In the genomic region with DNA sequence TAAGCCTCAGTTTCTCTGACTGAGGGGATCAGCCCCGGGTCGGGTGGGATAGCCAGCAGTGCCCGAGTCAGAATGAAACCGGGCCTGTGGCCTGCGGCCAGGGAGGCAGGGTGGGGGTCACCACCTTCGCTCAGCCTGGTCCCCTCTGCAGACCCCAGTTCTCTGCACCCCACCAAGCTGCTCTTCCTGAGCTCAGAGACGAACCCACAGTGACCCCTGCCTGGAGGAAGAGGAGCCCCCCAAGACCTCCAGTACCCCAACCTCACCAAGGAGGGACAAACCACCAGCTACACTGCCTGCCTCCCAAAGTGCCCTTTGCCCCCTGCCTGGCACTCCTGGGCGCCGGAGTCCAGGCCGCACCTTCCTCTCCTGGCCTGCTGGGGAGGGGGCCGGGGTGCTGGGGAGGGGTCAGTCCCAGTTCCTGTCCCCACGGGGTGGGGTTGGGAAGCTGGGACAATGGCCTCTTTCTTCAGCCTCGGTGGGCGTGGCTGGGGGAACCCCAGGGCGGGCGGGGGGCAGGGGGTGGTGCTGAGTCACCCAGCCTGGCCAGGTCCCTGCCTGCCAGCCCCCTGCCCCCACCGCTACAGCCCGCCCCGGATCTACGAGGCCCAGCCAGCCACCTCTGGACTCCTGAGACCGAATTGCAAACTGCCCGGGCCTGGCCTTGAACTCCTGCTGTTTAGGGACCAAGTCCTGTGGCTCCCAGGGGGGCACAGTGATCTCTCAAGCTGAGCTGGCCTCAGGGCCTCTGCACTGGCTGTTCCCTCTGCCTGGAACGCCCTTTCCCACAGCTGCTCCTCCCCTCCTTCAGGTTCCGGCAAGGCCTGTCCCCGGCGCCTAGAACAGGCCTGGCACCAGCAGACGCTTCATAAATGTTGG, we compare ENCODE assay signal across 8 cellular contexts. TPM values are rescaled to one million over a fixed set of nuclear protein-coding genes. Genes with fewer than 3 reads are reported as not detected.
DNase-seq lines count a peak whose midpoint lies in the region; ATAC-seq, FAIRE-seq and TF ChIP-seq lines count a peak whose summit lies in the region.

No MANE protein-coding gene starts in this region.

- H3T11ph ChIP-seq in H9 (ENCODE audit: low read length), result no peak overlapping the region

- no peak overlapping the region for H4K5ac ChIP-seq in H9 (ENCODE audit: insufficient read length, low read depth, low read length)

- no peak overlapping the region for H2BK20ac ChIP-seq in H9 (ENCODE audit: low read depth, low read length, poor library complexity, severe bottlenecking)

- H2AK5ac ChIP-seq in H9 (ENCODE audit: insufficient read length, low read length), result no peak overlapping the region

- H3K9me3 Mint-ChIP-seq in H9, result no peaks in the 10 kb centered on the region
- H3K9me3 Mint-ChIP-seq in activated CD8-positive, alpha-beta T cell treated with anti-CD3 and anti-CD28 coated beads for 36 hours, result no peaks in the 10 kb centered on the region

- DNase-seq in H9, result no peak
- no peak for DNase-seq in activated CD8-positive, alpha-beta T cell treated with anti-CD3 and anti-CD28 coated beads for 36 hours
- DNase-seq in right cardiac atrium, result peak; percentile 82 to 87 (median 83)
- DNase-seq in small intestine, result peak; percentile 98
- DNase-seq in T-helper 1 cell, result no peak
- no peak for DNase-seq in GM19240 (ENCODE audit: insufficient read length, low spot score)
- DNase-seq in NCI-H2227 (lab: John Stamatoyannopoulos, UW; ENCODE audit: unreplicated experiment), result no peak

- no peak overlapping the region for H2AFZ ChIP-seq in H9 (ENCODE audit: low read length)

- H3K4me1 ChIP-seq in H9 (ENCODE audit: insufficient read depth, low read length) (no peaks in the 10 kb centered on the region; the same call in 1 of the 2 replicates), right cardiac atrium (ENCODE audit: control insufficient read depth, insufficient read depth, low read length) (peaks cover 8% of the 10 kb centered on the region), small intestine (ENCODE audit: control insufficient read depth in 2 of 2, insufficient read depth in 1 of 2, low read depth in 1 of 2, low read length in 1 of 2) (peaks cover 0 to 2% of the 10 kb centered on the region in 2 donors)

- peaks cover 28 to 54% (median 54%) of the 10 kb centered on the region in 3 experiments for H3K36me3 Mint-ChIP-seq in H9 (ENCODE audit: insufficient read depth in 1 of 3, low read depth in 3 of 3)
- peaks cover 50% of the 10 kb centered on the region for H3K36me3 Mint-ChIP-seq in activated CD8-positive, alpha-beta T cell treated with anti-CD3 and anti-CD28 coated beads for 36 hours (ENCODE audit: low read depth)

- peaks cover 3 to 9% of the 10 kb centered on the region in 2 experiments for H3K4me1 Mint-ChIP-seq in H9
- H3K4me1 Mint-ChIP-seq in activated CD8-positive, alpha-beta T cell treated with anti-CD3 and anti-CD28 coated beads for 36 hours (ENCODE audit: low read depth), result peaks cover 41% of the 10 kb centered on the region

- no peak overlapping the region for H3K56ac ChIP-seq in H9 (ENCODE audit: insufficient read length, low read depth, low read length)

- no peak overlapping the region for H2BK12ac ChIP-seq in H9 (ENCODE audit: insufficient read length, low read depth, low read length)

- H3K27ac ChIP-seq in H9 (ENCODE audit: insufficient read length, low read depth, low read length) (no peak overlapping the region), right cardiac atrium (ENCODE audit: low read length) (peak overlapping the region; percentile 49), small intestine (ENCODE audit: low read depth in 1 of 2, low read length in 1 of 2) (peak overlapping the region; percentile 98 to 99)

- H3K23me2 ChIP-seq in H9 (ENCODE audit: insufficient read length, low read depth, low read length, poor library complexity, severe bottlenecking), result no peaks in the 10 kb centered on the region

- no peaks in the 10 kb centered on the region for H3K27me3 ChIP-seq in H9 (ENCODE audit: insufficient read depth, low read length)
- H3K27me3 ChIP-seq in right cardiac atrium (ENCODE audit: control insufficient read depth, insufficient read depth), result no peaks in the 10 kb centered on the region
- no peaks in the 10 kb centered on the region for H3K27me3 ChIP-seq in small intestine (ENCODE audit: control insufficient read depth in 2 of 2, insufficient read depth in 2 of 2, low read length in 2 of 2)

- no peak overlapping the region for H3K4me2 ChIP-seq in H9 (ENCODE audit: insufficient read depth, insufficient read length, low read length)

- no peak for FAIRE-seq in small intestine (lab: Jason Lieb, UNC)

- H3K18ac ChIP-seq in H9 (ENCODE audit: insufficient read length, low read depth, low read length), result no peak overlapping the region

- H3K27me3 Mint-ChIP-seq in H9 (ENCODE audit: low read depth), result no peaks in the 10 kb centered on the region
- no peaks in the 10 kb centered on the region for H3K27me3 Mint-ChIP-seq in activated CD8-positive, alpha-beta T cell treated with anti-CD3 and anti-CD28 coated beads for 36 hours

- TF ChIP-seq CTCF in H9 (conservative IDR thresholded peaks at IDR 0.05), result no peak
- no peak for TF ChIP-seq CTCF in activated CD8-positive, alpha-beta T cell treated with anti-CD3 and anti-CD28 coated beads for 36 hours (IDR thresholded peaks at IDR 0.05)

- peaks cover 4% of the 10 kb centered on the region for H3K79me1 ChIP-seq in H9 (ENCODE audit: insufficient read depth, low read depth, low read length, poor library complexity, severe bottlenecking)

- H2BK15ac ChIP-seq in H9 (ENCODE audit: low read depth, low read length), result no peak overlapping the region

- H4K91ac ChIP-seq in H9 (ENCODE audit: insufficient read length, low read depth, low read length), result no peak overlapping the region

- peak overlapping the region; percentile 27 to 90 (median 73); a peak in 5 of 7 replicates for H3K27ac Mint-ChIP-seq in H9
- peak overlapping the region; percentile 84 for H3K27ac Mint-ChIP-seq in activated CD8-positive, alpha-beta T cell treated with anti-CD3 and anti-CD28 coated beads for 36 hours

- H3K9ac ChIP-seq in H9 (ENCODE audit: extremely low read depth, insufficient read length, low read length), result no peak overlapping the region

- intact Hi-C loops in activated CD8-positive, alpha-beta T cell treated with anti-CD3 and anti-CD28 coated beads for 36 hours (cut with micrococcal nuclease), result no loop called here
- intact Hi-C loops in right cardiac atrium (cut with DNase I), result no loop called here

- H3K23ac ChIP-seq in H9 (ENCODE audit: insufficient read length, low read depth, low read length), result no peak overlapping the region

- no CpG with 5 or more reads among the region's 27 CpGs for WGBS in H9 (ENCODE audit: extremely low coverage, insufficient read length, low lambda C conversion rate)
- 49% methylated on average over 27 of the region's 27 CpGs for WGBS in right cardiac atrium
- 13 to 47% (median 31%) methylated on average over 23 to 27 of the region's 27 CpGs for WGBS in small intestine, 3 donors

- H3K4me3 ChIP-seq in right cardiac atrium (ENCODE audit: low read length) (no peak overlapping the region), small intestine (ENCODE audit: low read depth in 1 of 2, low read length in 2 of 2) (peak overlapping the region in 1 of 2 donors; percentile 35)

- no peak overlapping the region for H3K14ac ChIP-seq in H9 (ENCODE audit: insufficient read depth, low read length)

- no peak overlapping the region for H2BK5ac ChIP-seq in H9 (ENCODE audit: insufficient read length, low read length)

- no peak overlapping the region; a peak in 1 of 5 replicates for H3K4me3 Mint-ChIP-seq in H9
- no peak overlapping the region for H3K4me3 Mint-ChIP-seq in activated CD8-positive, alpha-beta T cell treated with anti-CD3 and anti-CD28 coated beads for 36 hours

- H3K79me2 ChIP-seq in H9 (ENCODE audit: insufficient read depth, low read length), result peaks cover 16% of the 10 kb centered on the region; the same call in 1 of the 2 replicates

- H3K9me3 ChIP-seq in H9 (ENCODE audit: control insufficient read depth, low read depth, low read length) (no peaks in the 10 kb centered on the region), right cardiac atrium (ENCODE audit: control insufficient read depth, low read length) (no peaks in the 10 kb centered on the region), small intestine (ENCODE audit: control insufficient read depth, low read depth) (no peaks in the 10 kb centered on the region)

- peaks cover 15 to 23% of the 10 kb centered on the region in 2 donors for H3K36me3 ChIP-seq in small intestine (ENCODE audit: control insufficient read depth in 2 of 2, insufficient read depth in 2 of 2, low read length in 2 of 2)

- CTCF ChIA-PET in activated CD8-positive, alpha-beta T cell treated with anti-CD3 and anti-CD28 coated beads for 36 hours (lab: Charles Lee), result interaction anchor here (1.1 kb wide), 1 partner anchor 88 kb away, joined by 3 read pairs; no protein-coding TSS in a partner anchor

- ATAC-seq in activated CD8-positive, alpha-beta T cell treated with anti-CD3 and anti-CD28 coated beads for 36 hours, result peak; percentile 35
- ATAC-seq in right cardiac atrium (peak; percentile 36 to 65), GM19328 (IDR thresholded peaks at IDR 0.05; ENCODE audit: unreplicated experiment) (no peak)

- no peak overlapping the region for H4K8ac ChIP-seq in H9 (replicated peaks; ENCODE audit: insufficient read length, low read depth, low read length)

- H3K4ac ChIP-seq in H9 (ENCODE audit: low read depth, low read length), result no peak overlapping the region

- H2BK120ac ChIP-seq in H9 (ENCODE audit: low read depth, low read length, poor library complexity, severe bottlenecking), result no peak overlapping the region

- H4K20me1 ChIP-seq in H9 (ENCODE audit: control insufficient read depth, insufficient read depth, insufficient read length), result peaks cover 4% of the 10 kb centered on the region

- POLR2A ChIA-PET in activated CD8-positive, alpha-beta T cell treated with anti-CD3 and anti-CD28 coated beads for 36 hours (lab: Charles Lee), result no interaction called here

RNA-seq across cellular contexts. Expression of a gene that starts 14.3 kb away (rescaled TPM):
- total RNA-seq in H9 (2021) (22.8 and 24.9 TPM in 2 replicates), right cardiac atrium (10 to 100 TPM; 28.6 to 32.6 (median 31.6) TPM)
- 10 to 100 TPM; 46.6 TPM for total RNA-seq in activated CD8-positive, alpha-beta T cell treated with anti-CD3 and anti-CD28 coated beads for 36 hours
- polyA plus RNA-seq in right cardiac atrium (17.5 TPM), small intestine (10 to 100 TPM; 14.3 to 27.0 (median 16.8) TPM)

RNA-seq across cellular contexts. Expression of a gene that starts 44.8 kb away (rescaled TPM):
- 52.0 and 59.4 TPM in 2 replicates for total RNA-seq in H9 (2021)
- 10 to 100 TPM; 22.2 TPM for total RNA-seq in activated CD8-positive, alpha-beta T cell treated with anti-CD3 and anti-CD28 coated beads for 36 hours
- 10 to 100 TPM; 11.9 to 13.1 (median 12.5) TPM for total RNA-seq in right cardiac atrium
- polyA plus RNA-seq in right cardiac atrium, result 9.6 TPM
- 10 to 100 TPM; 10.8 to 14.8 (median 11.4) TPM for polyA plus RNA-seq in small intestine

Comparison
In these comparisons a context has a peak if more than half of its experiments do, and no peak if none do; other contexts are left out.
1. DNase-seq: peak in right cardiac atrium (3 of 3) and small intestine (single experiment); none in H9 (single experiment), activated CD8-positive, alpha-beta T cell treated with anti-CD3 and anti-CD28 coated beads for 36 hours (single experiment), T-helper 1 cell (0 of 5), GM19240 (single experiment) and NCI-H2227 (single experiment).